In the genomic region with DNA sequence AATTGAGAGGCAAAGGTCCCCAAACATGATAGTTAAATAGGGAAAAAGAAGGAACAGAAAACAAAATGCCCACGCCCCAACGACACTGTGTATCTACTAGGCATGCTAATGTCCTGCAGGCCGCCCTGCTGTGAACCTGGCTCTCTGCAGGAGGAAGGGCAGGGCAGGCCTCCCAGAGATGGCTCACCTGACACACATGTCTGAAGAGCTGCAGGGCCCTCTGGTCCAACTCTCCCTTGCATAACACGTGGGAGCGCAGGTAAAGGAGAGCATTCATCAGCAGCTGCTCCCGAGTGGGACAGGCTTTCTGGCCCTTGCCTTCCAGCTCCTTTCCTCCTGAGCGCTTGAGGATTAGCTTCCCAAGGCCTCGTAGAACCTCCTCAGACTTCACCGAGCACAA, we compare ENCODE assay signal across 23 cellular contexts.
"Had no signal": no experiment of that assay in that cellular context is flagged by ENCODE, and none has a peak within 500 bp of the region (broad histone marks: within the 10 kb centered on the region; RNA-seq: fewer than 3 reads in every experiment).

No MANE protein-coding gene starts in this region.

- H3K27me3 ChIP-seq: colonic mucosa, foreskin keratinocyte, spleen, tibial artery, upper lobe of left lung, uterus had no signal

- H3K27me3 Mint-ChIP-seq: naive B cell; stimulated activated memory B cell treated with anti-CD40 and anti-IgM and Interleukin-4, amounts not matched to agents 10 μg/mL and 1 μg/mL and 100 μg/mL, for 72 hours; stimulated activated naive CD8-positive, alpha-beta T cell treated with anti-CD3 and anti-CD28 coated beads, Interleukin-15, Interleukin-2, amounts not matched to agents 100 ng/mL and 50 ng/mL, for 24 hours had no signal

- H3K36me3 ChIP-seq: uterus had no signal

- H3K4me1 Mint-ChIP-seq: nephron had no signal

- H3K4me1 ChIP-seq: colonic mucosa, foreskin keratinocyte, spleen, tibial artery, upper lobe of left lung, uterus had no signal

- H3K9me3 ChIP-seq: colonic mucosa, spleen, tibial artery, upper lobe of left lung, uterus had no signal

- H3K27ac ChIP-seq: colonic mucosa, foreskin keratinocyte, spleen, tibial artery, upper lobe of left lung, uterus had no signal

- ATAC-seq: foreskin keratinocyte; left cardiac atrium; left ventricle myocardium superior; sciatic nerve; stimulated activated memory B cell treated with anti-CD40 and anti-IgM and Interleukin-4, amounts not matched to agents 10 μg/mL and 1 μg/mL and 100 μg/mL, for 72 hours had no signal

- H3K9me3 Mint-ChIP-seq: immature natural killer cell; naive B cell; nephron; stimulated activated memory B cell treated with anti-CD40 and anti-IgM and Interleukin-4, amounts not matched to agents 10 μg/mL and 1 μg/mL and 100 μg/mL, for 72 hours; stimulated activated naive CD8-positive, alpha-beta T cell treated with anti-CD3 and anti-CD28 coated beads, Interleukin-15, Interleukin-2, amounts not matched to agents 100 ng/mL and 50 ng/mL, for 24 hours had no signal

- DNase-seq: colonic mucosa; dermis blood vessel endothelial cell; erythroblast; foreskin keratinocyte; immature natural killer cell; left cardiac atrium; left ventricle myocardium superior; mesenchymal stem cell; naive B cell; spleen; stimulated activated CD4-positive, alpha-beta T cell treated with anti-CD3 and anti-CD28 coated beads, Interleukin-15, amount 100 ng/mL, for 24 hours; stimulated activated CD4-positive, alpha-beta T cell treated with anti-CD3 and anti-CD28 coated beads, Interleukin-1b, Interleukin-23, amount 100 ng/mL, for 48 hours; stimulated activated CD4-positive, alpha-beta T cell treated with anti-CD3 and anti-CD28 coated beads, Interleukin-4, amount 100 ng/mL, for 24 hours; tibial artery; upper lobe of left lung; uterus had no signal

- H3K27ac Mint-ChIP-seq: immature natural killer cell; nephron; stimulated activated memory B cell treated with anti-CD40 and anti-IgM and Interleukin-4, amounts not matched to agents 10 μg/mL and 1 μg/mL and 100 μg/mL, for 72 hours had no signal

- H3K4me3 ChIP-seq: colonic mucosa, lung, spleen, tibial artery, upper lobe of left lung, uterus had no signal

- H3K4me3 Mint-ChIP-seq: immature natural killer cell; naive B cell; nephron; stimulated activated memory B cell treated with anti-CD40 and anti-IgM and Interleukin-4, amounts not matched to agents 10 μg/mL and 1 μg/mL and 100 μg/mL, for 72 hours; stimulated activated naive CD8-positive, alpha-beta T cell treated with anti-CD3 and anti-CD28 coated beads, Interleukin-15, Interleukin-2, amounts not matched to agents 100 ng/mL and 50 ng/mL, for 24 hours had no signal

- FAIRE-seq: endothelial cell of umbilical vein, keratinocyte had no signal
